In the genomic region with DNA sequence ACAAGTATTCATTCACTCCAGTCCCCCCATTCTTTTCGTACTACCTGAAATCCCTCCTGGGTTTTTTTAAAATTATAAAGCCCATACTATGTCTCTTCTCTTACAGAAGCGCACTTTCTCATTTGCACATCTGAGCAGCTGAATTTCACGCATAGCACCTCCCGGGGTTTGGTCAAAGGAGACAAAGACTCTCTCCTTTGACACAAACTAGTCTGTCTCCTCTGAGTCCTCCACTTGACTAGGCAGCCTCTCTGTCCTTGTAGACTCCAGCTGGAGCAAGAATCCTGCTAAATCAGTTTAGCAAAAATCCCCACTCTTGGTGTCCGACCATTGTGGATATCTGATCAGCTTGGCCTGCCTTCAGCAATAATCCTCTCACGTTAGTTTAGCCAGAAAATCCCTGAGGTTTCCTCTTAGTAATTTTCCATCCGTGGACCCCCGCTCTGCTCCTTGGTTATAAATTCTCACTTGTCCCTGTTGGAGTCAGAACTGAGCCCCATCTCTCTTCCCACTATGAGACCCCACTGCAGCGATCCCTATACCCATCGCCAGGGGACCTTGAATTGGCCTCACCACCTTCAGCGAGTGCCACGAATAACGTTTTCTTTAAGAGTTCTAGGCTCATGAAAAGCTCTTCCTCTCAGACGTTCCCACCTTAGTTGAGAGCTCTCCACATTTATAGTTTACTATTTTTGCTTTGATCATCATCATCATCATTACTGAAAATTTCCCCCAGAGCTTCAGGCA, we compare ENCODE assay signal across 1 cellular context.
TF ChIP-seq lines count a peak whose summit lies in the region.

No MANE protein-coding gene starts in this region.

TF ChIP-seq in A549, 52 proteins besides CTCF, POLR2A, EP300 and RAD21 (continued from another document):
- TF ChIP-seq, protein P1, sequence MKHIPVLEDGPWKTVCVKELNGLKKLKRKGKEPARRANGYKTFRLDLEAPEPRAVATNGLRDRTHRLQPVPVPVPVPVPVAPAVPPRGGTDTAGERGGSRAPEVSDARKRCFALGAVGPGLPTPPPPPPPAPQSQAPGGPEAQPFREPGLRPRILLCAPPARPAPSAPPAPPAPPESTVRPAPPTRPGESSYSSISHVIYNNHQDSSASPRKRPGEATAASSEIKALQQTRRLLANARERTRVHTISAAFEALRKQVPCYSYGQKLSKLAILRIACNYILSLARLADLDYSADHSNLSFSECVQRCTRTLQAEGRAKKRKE (CRISPR knock-in tag; IDR thresholded peaks at IDR 0.05; ENCODE audit: low read depth), result no peak
